In genomic region chr2:48952614-48953013, GRCh38 we compare ENCODE assay signal across 19 cellular contexts.
A peak's percentile ranks its signal among the peaks of the same experiment; 100 is the strongest.
DNase-seq lines count a peak whose midpoint lies in the region; ATAC-seq, FAIRE-seq and TF ChIP-seq lines count a peak whose summit lies in the region.
"Had no signal": no experiment of that assay in that cellular context is flagged by ENCODE, and none has a peak within 500 bp of the region (broad histone marks: within the 10 kb centered on the region; RNA-seq: fewer than 3 reads in every experiment).

No MANE protein-coding gene starts in this region.

- no peaks in the 10 kb centered on the region for H3K9me2 ChIP-seq in GM23338 (ENCODE audit: insufficient read depth)

- H4K20me1 ChIP-seq in GM23338 (replicated peaks; ENCODE audit: insufficient read depth) (no peaks in the 10 kb centered on the region), HepG2 (ENCODE audit: insufficient read depth, low read length) (no peaks in the 10 kb centered on the region), smooth muscle cell (ENCODE audit: low read depth) (no peaks in the 10 kb centered on the region)

- H3F3A ChIP-seq in GM23338 (replicated peaks; ENCODE audit: low read depth) (no peaks in the 10 kb centered on the region), smooth muscle cell (ENCODE audit: low read depth) (no peaks in the 10 kb centered on the region)

- H3K9me3 ChIP-seq in HepG2 (ENCODE audit: low read length) (no peaks in the 10 kb centered on the region), mesodermal cell (ENCODE audit: control insufficient read depth, low read length) (no peaks in the 10 kb centered on the region), smooth muscle cell (replicated peaks; ENCODE audit: low read depth) (no peaks in the 10 kb centered on the region)
- H3K9me3 ChIP-seq: A549 had no signal

- in situ Hi-C loops in HepG2 (cut with HindIII; ENCODE audit: extremely low pct_ligation_motif_present, low pct_unique_long_range_greater_than_20kb), result loop anchor here (5.0 to 25.0 kb wide), 2 partner anchors 1185 to 1450 kb away; no protein-coding TSS in a partner anchor

- H3K9ac ChIP-seq in HepG2 (ENCODE audit: insufficient read depth, low read depth, low read length) (no peak overlapping the region), smooth muscle cell (ENCODE audit: low read depth) (no peak overlapping the region)

- no peak for TF ChIP-seq RAD21 in HepG2 (CRISPR knock-in tag; IDR thresholded peaks at IDR 0.05)

- no peak for DNase-seq in GM23338 (ENCODE audit: low spot score)
- DNase-seq in HepG2 (ENCODE audit: low spot score), result no peak
- no peak for DNase-seq in smooth muscle cell (lab: John Stamatoyannopoulos, UW; ENCODE audit: unreplicated experiment)
- DNase-seq in COLO668 (lab: John Stamatoyannopoulos, UW; ENCODE audit: unreplicated experiment), result no peak
- DNase-seq in DMS79 (lab: John Stamatoyannopoulos, UW), result no peak
- DNase-seq in Calu3, result no peak
- DNase-seq: AML-193; CD4-positive, alpha-beta T cell; DND-41; EL; HCEC 1CT; IMR-90 had no signal

- TF ChIP-seq CTCF in GM23338 (conservative IDR thresholded peaks at IDR 0.05; ENCODE audit: low read depth in 2 of 2) (no peak), HepG2 (CRISPR knock-in tag; IDR thresholded peaks at IDR 0.05) (no peak), smooth muscle cell (IDR thresholded peaks at IDR 0.05; ENCODE audit: borderline replicate concordance, insufficient read depth, poor library complexity, severe bottlenecking) (no peak), Calu3 (IDR thresholded peaks at IDR 0.05; ENCODE audit: unreplicated experiment) (no peak)

- peak overlapping the region; percentile 74 for H2AFZ ChIP-seq in GM23338
- H2AFZ ChIP-seq in HepG2 (ENCODE audit: low read length), result no peak overlapping the region
- peak overlapping the region; percentile 28 for H2AFZ ChIP-seq in smooth muscle cell (ENCODE audit: low read depth)

- intact Hi-C loops in HepG2 (cut with micrococcal nuclease; ENCODE audit: unreplicated experiment), result no loop called here
- intact Hi-C loops in Calu3 (cut with micrococcal nuclease; ENCODE audit: unreplicated experiment), result no loop called here

- H3K36me3 Mint-ChIP-seq in GM23338 (ENCODE audit: low read depth) (no peaks in the 10 kb centered on the region), Calu3 (ENCODE audit: insufficient read depth, unreplicated experiment) (no peaks in the 10 kb centered on the region)

- ATAC-seq in GM23338, result no peak
- ATAC-seq in HepG2, result no peak
- ATAC-seq: A549, GM12878 had no signal

- H3K79me2 ChIP-seq in GM23338 (replicated peaks; ENCODE audit: insufficient read depth), result no peaks in the 10 kb centered on the region
- H3K79me2 ChIP-seq in HepG2 (ENCODE audit: insufficient read depth, low read length), result no peaks in the 10 kb centered on the region
- H3K79me2 ChIP-seq in smooth muscle cell (ENCODE audit: low read depth), result no peaks in the 10 kb centered on the region

- WGBS in HepG2 (ENCODE audit: low lambda C conversion rate), result 1% methylated on average over 3 of the region's 3 CpGs
- 70% methylated on average over 2 of the region's 3 CpGs; no CpG with 5 or more reads in 1 of the 2 experiments for WGBS in mesodermal cell (ENCODE audit: insufficient coverage in 2 of 2), 2 experiments
- WGBS in smooth muscle cell (ENCODE audit: low lambda C conversion rate), result 84% methylated on average over 3 of the region's 3 CpGs

- H3K36me3 ChIP-seq in GM23338 (ENCODE audit: insufficient read depth) (no peaks in the 10 kb centered on the region), HepG2 (replicated peaks in 1 of 2; ENCODE audit: control insufficient read depth in 1 of 2, insufficient read depth in 2 of 2, low read length in 2 of 2) (no peaks in the 10 kb centered on the region), mesodermal cell (ENCODE audit: control insufficient read depth, insufficient read depth, low read length) (no peaks in the 10 kb centered on the region), smooth muscle cell (ENCODE audit: low read depth) (no peaks in the 10 kb centered on the region)

- H3K27ac ChIP-seq in GM23338 (ENCODE audit: low read depth) (no peak overlapping the region), HepG2 (ENCODE audit: extremely low read length, insufficient read depth, low read length) (no peak overlapping the region), mesodermal cell (ENCODE audit: low read depth, low read length, severe bottlenecking) (peak overlapping the region; percentile 23), smooth muscle cell (ENCODE audit: low read depth) (no peak overlapping the region)
- H3K27ac ChIP-seq: 22Rv1, A549, C4-2B, HL-60 had no signal

- no peak overlapping the region for H3K27ac Mint-ChIP-seq in GM23338
- no peak overlapping the region for H3K27ac Mint-ChIP-seq in Calu3 (ENCODE audit: unreplicated experiment)
- H3K27ac Mint-ChIP-seq: CD4-positive, alpha-beta T cell had no signal

- POLR2A ChIA-PET in HepG2 (lab: Yijun Ruan, JAX), result no interaction called here

- BruUV-seq in HepG2 (replicated peaks; lab: Mats Ljungman, UMichigan), result no TSS peak
- no TSS peak for BruUV-seq in Calu3 (replicated peaks; lab: Mats Ljungman, UMichigan)

- no peak for TF ChIP-seq POLR2A in HepG2 (IDR thresholded peaks at IDR 0.05; ENCODE audit: insufficient read depth in 1 of 2, low read depth in 2 of 2, low read length in 2 of 2)

- no peak for FAIRE-seq in HepG2 (lab: Jason Lieb, UNC)
- FAIRE-seq: A549, GM12878, H54 had no signal

- H3K4me2 ChIP-seq in GM23338, result no peak overlapping the region
- no peak overlapping the region for H3K4me2 ChIP-seq in HepG2 (ENCODE audit: low read depth, low read length)
- H3K4me2 ChIP-seq in smooth muscle cell, result peak overlapping the region; percentile 8
- H3K4me2 ChIP-seq: A549 had no signal

- no peaks in the 10 kb centered on the region for H3K4me1 Mint-ChIP-seq in GM23338
- H3K4me1 Mint-ChIP-seq in Calu3 (ENCODE audit: low read depth, unreplicated experiment), result no peaks in the 10 kb centered on the region

- no peaks in the 10 kb centered on the region for H3K9me3 Mint-ChIP-seq in GM23338
- H3K9me3 Mint-ChIP-seq in Calu3 (ENCODE audit: low read depth, unreplicated experiment), result peaks cover 3% of the 10 kb centered on the region
- H3K9me3 Mint-ChIP-seq: CD4-positive, alpha-beta T cell had no signal

- H3K27me3 ChIP-seq in GM23338 (ENCODE audit: insufficient read depth), result no peaks in the 10 kb centered on the region
- H3K27me3 ChIP-seq in HepG2 (ENCODE audit: control insufficient read depth in 1 of 2, insufficient read depth in 2 of 2, low read length in 2 of 2), result no peaks in the 10 kb centered on the region; a peak in 1 of 5 replicates
- no peaks in the 10 kb centered on the region for H3K27me3 ChIP-seq in smooth muscle cell (ENCODE audit: low read depth)

- TF ChIP-seq EP300 in HepG2 (IDR thresholded peaks at IDR 0.05; ENCODE audit: low read depth in 2 of 2, low read length in 2 of 2) (no peak), HepG2 (CRISPR knock-in tag; IDR thresholded peaks at IDR 0.05; ENCODE audit: borderline replicate concordance) (no peak)

- no peak overlapping the region for H3K4me3 Mint-ChIP-seq in GM23338
- no peak overlapping the region for H3K4me3 Mint-ChIP-seq in Calu3 (ENCODE audit: low read depth, unreplicated experiment)
- H3K4me3 Mint-ChIP-seq: CD4-positive, alpha-beta T cell had no signal

- H3K4me3 ChIP-seq in GM23338 (no peak overlapping the region), HepG2 (replicated peaks in 1 of 3; ENCODE audit: insufficient read depth in 1 of 3, low read depth in 2 of 3, low read length in 3 of 3) (no peak overlapping the region), mesodermal cell (ENCODE audit: extremely low read depth, insufficient read depth, low read length, poor library complexity, severe bottlenecking) (no peak overlapping the region), smooth muscle cell (no peak overlapping the region)
- H3K4me3 ChIP-seq: A549, GM12878 had no signal

- H3K4me1 ChIP-seq in GM23338 (ENCODE audit: insufficient read depth), result no peaks in the 10 kb centered on the region
- 0 out of 2 replicates have a peak, but pooled peaks cover 6% of the 10 kb centered on the region for H3K4me1 ChIP-seq in HepG2 (ENCODE audit: insufficient read depth, low read length)
- no peaks in the 10 kb centered on the region for H3K4me1 ChIP-seq in mesodermal cell (ENCODE audit: control insufficient read depth, insufficient read depth, low read length, poor library complexity, severe bottlenecking)
- no peaks in the 10 kb centered on the region for H3K4me1 ChIP-seq in smooth muscle cell (ENCODE audit: low read depth)
- H3K4me1 ChIP-seq: A549 had no signal

- no peaks in the 10 kb centered on the region for H3K27me3 Mint-ChIP-seq in GM23338 (ENCODE audit: insufficient read depth, low read depth, poor library complexity)
- peaks cover 33% of the 10 kb centered on the region for H3K27me3 Mint-ChIP-seq in Calu3 (ENCODE audit: unreplicated experiment)

- CTCF ChIA-PET in HepG2 (lab: Yijun Ruan, JAX; ENCODE audit: low intra/inter-chr PET ratio, low total read pairs), result no interaction called here
- CTCF ChIA-PET in Calu3 (lab: Charles Lee), result interaction anchor here (0.7 kb wide), 1 partner anchor 13 kb away, joined by 3 read pairs; no protein-coding TSS in a partner anchor

TF ChIP-seq in GM23338, 12 proteins besides CTCF, POLR2A, EP300 and RAD21 (continues in another document):
- TF ChIP-seq EZH2phosphoT487 (IDR thresholded peaks at IDR 0.05; ENCODE audit: unreplicated experiment) (no peak), ZNF114 (CRISPR knock-in tag; IDR thresholded peaks at IDR 0.05) (no peak), ZNF331 (CRISPR knock-in tag; IDR thresholded peaks at IDR 0.05; ENCODE audit: low read depth) (no peak), JUNB (IDR thresholded peaks at IDR 0.05; ENCODE audit: unreplicated experiment) (no peak), EZH2 (IDR thresholded peaks at IDR 0.05; ENCODE audit: low read depth, unreplicated experiment) (no peak)

TF ChIP-seq in HepG2, 621 proteins besides CTCF, POLR2A, EP300 and RAD21 (continues in another document):
- TF ChIP-seq HOMEZ (CRISPR knock-in tag; IDR thresholded peaks at IDR 0.05; ENCODE audit: low read depth) (no peak), ZNF101 (CRISPR knock-in tag; IDR thresholded peaks at IDR 0.05; ENCODE audit: borderline replicate concordance, low read depth) (no peak)
